21 cellular contexts compared by ENCODE assay signal in genomic region chr16:55482056-55482455, GRCh38. TPM values are rescaled to one million over a fixed set of nuclear protein-coding genes. Genes with fewer than 3 reads are reported as not detected.
DNase-seq lines count a peak whose midpoint lies in the region; FAIRE-seq and TF ChIP-seq lines count a peak whose summit lies in the region.
"Had no signal": no experiment of that assay in that cellular context is flagged by ENCODE, and none has a peak within 500 bp of the region (broad histone marks: within the 10 kb centered on the region; RNA-seq: fewer than 3 reads in every experiment).

No MANE protein-coding gene starts in this region.

- H2AFZ ChIP-seq in mammary epithelial cell (ENCODE audit: low read depth, low read length) (no peak overlapping the region), keratinocyte (ENCODE audit: control insufficient read depth, low read length) (no peak overlapping the region)

- no peak for TF ChIP-seq POLR2A in transverse colon (IDR thresholded peaks at IDR 0.05)

- peaks cover 24% of the 10 kb centered on the region for H3K4me1 ChIP-seq in mammary epithelial cell (ENCODE audit: insufficient read depth, low read length)
- peaks cover 15% of the 10 kb centered on the region for H3K4me1 ChIP-seq in keratinocyte (ENCODE audit: control insufficient read depth, extremely low read depth, insufficient read depth, low read length)
- peaks cover 0 to 13% (median 2%) of the 10 kb centered on the region in 4 donors for H3K4me1 ChIP-seq in transverse colon

- no peaks in the 10 kb centered on the region for H3K9me1 ChIP-seq in keratinocyte (ENCODE audit: control insufficient read depth, extremely low read depth, insufficient read depth, low read length)

- H3K36me3 ChIP-seq in mammary epithelial cell (ENCODE audit: insufficient read depth, low read length) (no peaks in the 10 kb centered on the region), keratinocyte (ENCODE audit: control insufficient read depth in 2 of 2, extremely low read depth in 1 of 2, insufficient read depth in 2 of 2, low read length in 2 of 2) (no peaks in the 10 kb centered on the region), transverse colon (no peaks in the 10 kb centered on the region)

- TF ChIP-seq CTCF in mammary epithelial cell (conservative IDR thresholded peaks at IDR 0.05 in 1 of 2, IDR thresholded peaks at IDR 0.05 in 1 of 2; ENCODE audit: extremely low read depth in 1 of 2, insufficient read depth in 1 of 2, low read depth in 1 of 2, low read length in 2 of 2) (no peak), keratinocyte (optimal IDR thresholded peaks at IDR 0.05 in 1 of 3, IDR thresholded peaks at IDR 0.05 in 1 of 3, conservative IDR thresholded peaks at IDR 0.05 in 1 of 3; ENCODE audit: extremely low read depth in 1 of 3, insufficient read depth in 2 of 3, low read length in 3 of 3) (no peak), transverse colon (IDR thresholded peaks at IDR 0.05) (no peak)

- H4K20me1 ChIP-seq in mammary epithelial cell (ENCODE audit: insufficient read depth, low read length) = no peaks in the 10 kb centered on the region
- no peaks in the 10 kb centered on the region for H4K20me1 ChIP-seq in keratinocyte (ENCODE audit: control insufficient read depth, extremely low read depth, insufficient read depth, low read length)

- TF ChIP-seq EP300 in transverse colon (IDR thresholded peaks at IDR 0.05; ENCODE audit: low read depth) = no peak

- peak; percentile 53 for FAIRE-seq in keratinocyte (lab: Jason Lieb, UNC)
- FAIRE-seq: RCC 7860 had no signal

- CTCF ChIA-PET in mammary epithelial cell (lab: Charles Lee; ENCODE audit: low non-redundant PET) = no interaction called here

- H3K27me3 ChIP-seq in mammary epithelial cell (ENCODE audit: insufficient read depth, low read length) (no peaks in the 10 kb centered on the region), keratinocyte (ENCODE audit: control insufficient read depth, extremely low read depth, insufficient read depth, low read length) (no peaks in the 10 kb centered on the region), transverse colon (peaks cover 39% of the 10 kb centered on the region)

- H3K79me2 ChIP-seq in mammary epithelial cell (ENCODE audit: insufficient read depth, low read length) (no peaks in the 10 kb centered on the region), keratinocyte (ENCODE audit: control insufficient read depth, insufficient read depth, low read length) (no peaks in the 10 kb centered on the region)

- 41% methylated on average over 2 of the region's 2 CpGs for WGBS in mammary epithelial cell (ENCODE audit: low coverage, missing lambda C conversion rate)
- 73 to 75% methylated on average over 2 of the region's 2 CpGs for WGBS in transverse colon (ENCODE audit: low coverage in 1 of 2), 2 donors

- intact Hi-C loops in mammary epithelial cell (cut with micrococcal nuclease) (no loop called here), transverse colon (cut with DNase I; ENCODE audit: low total_unique reads) (no loop called here)

- H3K27ac ChIP-seq in mammary epithelial cell (ENCODE audit: insufficient read depth, low read depth, low read length) (no peak overlapping the region), keratinocyte (ENCODE audit: control insufficient read depth, insufficient read depth, low read length) (no peak overlapping the region), transverse colon (peak overlapping the region in 3 of 4 donors; percentile 76 to 85 (median 79))
- H3K27ac ChIP-seq: KMS-11 had no signal

- H3K4me3 ChIP-seq in mammary epithelial cell (replicated peaks in 1 of 3; ENCODE audit: insufficient read depth in 1 of 3, low read depth in 2 of 3, low read length in 3 of 3) (no peak overlapping the region), keratinocyte (ENCODE audit: control insufficient read depth in 2 of 3, extremely low read depth in 1 of 3, insufficient read depth in 2 of 3, low read depth in 1 of 3, low read length in 3 of 3) (no peak overlapping the region), transverse colon (no peak overlapping the region)
- H3K4me3 ChIP-seq: thoracic aorta had no signal

- in situ Hi-C loops in mammary epithelial cell (cut with MboI; ENCODE audit: low sequenced_read_pairs in 2 of 2) = no loop called here
- in situ Hi-C loops in transverse colon (cut with MboI; ENCODE audit: low pct_ligation_motif_present in 1 of 4, low pct_unique_long_range_greater_than_20kb in 1 of 4, low sequenced_read_pairs in 3 of 4) = no loop called here
- in situ Hi-C loops in ACHN (cut with HindIII; ENCODE audit: low pct_ligation_motif_present, low pct_unique_long_range_greater_than_20kb, low sequenced_read_pairs) = no loop called here

- H3K4me2 ChIP-seq in mammary epithelial cell (ENCODE audit: insufficient read depth, low read depth, low read length) (no peak overlapping the region), keratinocyte (ENCODE audit: control insufficient read depth, extremely low read depth, insufficient read depth, low read depth, low read length) (no peak overlapping the region)
- H3K4me2 ChIP-seq: KMS-11 had no signal

- no TSS peak for BruUV-seq in mammary epithelial cell (replicated peaks; lab: Mats Ljungman, UMichigan)

- dilution Hi-C loops in mammary epithelial cell (cut with HindIII; ENCODE audit: low sequenced_read_pairs) = no loop called here
- dilution Hi-C loops in keratinocyte (cut with MboI; ENCODE audit: extremely low pct_ligation_motif_present, low sequenced_read_pairs) = no loop called here

- DNase-seq in M059J (ENCODE audit: low read depth) (peak; percentile 72), mammary epithelial cell (peak; percentile 62), keratinocyte (ENCODE audit: low read depth, low spot score) (no peak), transverse colon (no peak), NCI-H1092 (lab: John Stamatoyannopoulos, UW) (no peak), OCI-M1 (lab: John Stamatoyannopoulos, UW) (no peak), ACHN (no peak), COLO668 (lab: John Stamatoyannopoulos, UW; ENCODE audit: unreplicated experiment) (no peak)
- DNase-seq: activated CD4-positive, alpha-beta memory T cell treated with anti-CD3 and anti-CD28 coated beads, Interleukin-2, amount 10 ng/mL, durations not matched to agents 7 days and 5 days; C1 segment of cervical spinal cord; DMS53; heart right ventricle; NCI-H2171 treated with DMSO at 0.1 percent for 48 hours; NCI-H748 treated with DMSO at 0.1 percent for 48 hours; sigmoid colon; stimulated activated CD4-positive, alpha-beta T cell treated with anti-CD3 and anti-CD28 coated beads, Interleukin-4, amount 100 ng/mL, for 1 hour; SW 1271 had no signal

- H3K9me3 ChIP-seq in mammary epithelial cell (replicated peaks; ENCODE audit: insufficient read depth, low read length) (no peaks in the 10 kb centered on the region), keratinocyte (ENCODE audit: control insufficient read depth, low read depth, low read length) (no peaks in the 10 kb centered on the region), transverse colon (no peaks in the 10 kb centered on the region)
- H3K9me3 ChIP-seq: heart right ventricle, sigmoid colon, thoracic aorta had no signal

- H3K9ac ChIP-seq in mammary epithelial cell (ENCODE audit: insufficient read depth, low read length) (no peak overlapping the region), keratinocyte (ENCODE audit: control insufficient read depth, extremely low read depth, insufficient read depth, low read length) (no peak overlapping the region)
- H3K9ac ChIP-seq: KMS-11 had no signal

RNA-seq across cellular contexts. Expression of gene MMP2, which starts 3.1 kb away (rescaled TPM):
- total RNA-seq in M059J (2014; rRNA removed; shearing (Covaris generic)) = 108 and 198 TPM in 2 replicates
- total RNA-seq in mammary epithelial cell (10 to 100 TPM; 18.2 to 68.2 TPM), transverse colon (100 to 1,000 TPM in 1 of 4 donors, 10 to 100 TPM in 3; 52.7 to 105 (median 73.1) TPM)
- polyA plus RNA-seq in mammary epithelial cell (24.9 TPM), keratinocyte (54.5 to 116 TPM (median 59.2 TPM) in 3 replicates)
- polyA minus RNA-seq in mammary epithelial cell (35.5 TPM), keratinocyte (113 to 159 TPM (median 124 TPM) in 3 replicates)
- 4.4 TPM for polyA plus RNA-seq in keratinocyte (2011; ENCODE audit: low read depth)
- 38.6 and 47.6 TPM in 2 replicates for polyA plus RNA-seq in keratinocyte (2011; cell fraction: cytosol; rRNA removed)
- polyA plus RNA-seq in keratinocyte (2011; cell fraction: nucleus; rRNA removed) = 76.5 and 87.0 TPM in 2 replicates
- 2.6 and 96.3 TPM in 2 replicates for polyA plus RNA-seq in keratinocyte (2012; ENCODE audit: low replicate concordance)
- 68.7 TPM for polyA minus RNA-seq in keratinocyte (2011; cell fraction: cytosol; rRNA and poly(A)+ RNA removed)
- 96.4 and 150 TPM in 2 replicates for polyA minus RNA-seq in keratinocyte (2011; cell fraction: nucleus; rRNA and poly(A)+ RNA removed)
- total RNA-seq: activated T-helper 1 cell treated with anti-CD3 and anti-CD28 coated beads, Interleukin-12 subunit alpha, Interleukin-12 subunit beta, Interleukin-2, Interleukin-4 antibody, amounts not matched to agents 30 ng/mL and 10 ng/mL and 1 ng/mL, durations not matched to agents 14 hours and 24 hours and 36 hours had no signal

RNA-seq across cellular contexts. Expression of gene LPCAT2, which starts 26.8 kb away (rescaled TPM):
- total RNA-seq in M059J (2014; rRNA removed; shearing (Covaris generic)) = 29.1 and 32.2 TPM in 2 replicates
- total RNA-seq in mammary epithelial cell (100 to 1,000 TPM in 1 of 2 donors, 10 to 100 TPM in 1; 50.5 to 173 TPM), transverse colon (10 to 100 TPM in 1 of 4 donors, 1 to 10 TPM in 3; 1.6 to 11.6 (median 6.2) TPM)
- polyA plus RNA-seq in mammary epithelial cell (32.4 TPM), keratinocyte (34.2 to 54.4 TPM (median 45.6 TPM) in 3 replicates)
- polyA minus RNA-seq in mammary epithelial cell (109 TPM), keratinocyte (19.9 to 31.9 TPM (median 22.2 TPM) in 3 replicates)
- 25.8 TPM for polyA plus RNA-seq in keratinocyte (2011; ENCODE audit: low read depth)
- polyA plus RNA-seq in keratinocyte (2011; cell fraction: cytosol; rRNA removed) = 10.9 and 27.6 TPM in 2 replicates
- 46.1 and 58.3 TPM in 2 replicates for polyA plus RNA-seq in keratinocyte (2011; cell fraction: nucleus; rRNA removed)
- 23.6 and 46.0 TPM in 2 replicates for polyA plus RNA-seq in keratinocyte (2012; ENCODE audit: low replicate concordance)
- 29.7 TPM for polyA minus RNA-seq in keratinocyte (2011; cell fraction: cytosol; rRNA and poly(A)+ RNA removed)
- polyA minus RNA-seq in keratinocyte (2011; cell fraction: nucleus; rRNA and poly(A)+ RNA removed) = 65.9 and 91.0 TPM in 2 replicates

Comparison
In these comparisons a context has a peak if more than half of its experiments do, and no peak if none do; other contexts are left out.
1. DNase-seq: peak in M059J (single experiment) and mammary epithelial cell (single experiment); none in keratinocyte (single experiment), transverse colon (single experiment), NCI-H1092 (single experiment), OCI-M1 (single experiment), ACHN (single experiment) and COLO668 (single experiment).
2. H3K27ac ChIP-seq: peak in transverse colon (3 of 4); none in mammary epithelial cell (single experiment) and keratinocyte (single experiment).